Comparison of ENCODE assay signal across 11 cellular contexts in genomic region chr10:116723428-116724281, GRCh38. TPM values are rescaled to one million over a fixed set of nuclear protein-coding genes. Genes with fewer than 3 reads are reported as not detected.
DNase-seq lines count a peak whose midpoint lies in the region; ATAC-seq and TF ChIP-seq lines count a peak whose summit lies in the region.
"Had no signal": no experiment of that assay in that cellular context is flagged by ENCODE, and none has a peak within 500 bp of the region (broad histone marks: within the 10 kb centered on the region; RNA-seq: fewer than 3 reads in every experiment).

No MANE protein-coding gene starts in this region.

- peak overlapping the region in 1 of 11 experiments; percentile 9; a peak in 1 of 22 replicates for H3K9ac ChIP-seq in BLaER1 treated with 17β-estradiol and CSF1 and Interleukin-3, amounts not matched to agents 10 nM and 100 nM
- H3K9ac ChIP-seq in IMR-90 (ENCODE audit: low read depth, low read length) (no peak overlapping the region), mesendoderm (ENCODE audit: low read length) (no peak overlapping the region)

- TF ChIP-seq POLR2A in IMR-90 (IDR thresholded peaks at IDR 0.05; ENCODE audit: low read depth, low read length) (no peak), thyroid gland (IDR thresholded peaks at IDR 0.05) (no peak)

- H3K36me3 ChIP-seq in BLaER1 treated with 17β-estradiol and CSF1 and Interleukin-3, amounts not matched to agents 10 nM and 100 nM: no peaks in the 10 kb centered on the region
- H3K36me3 ChIP-seq in IMR-90 (ENCODE audit: control insufficient read depth, insufficient read depth, low read length) (no peaks in the 10 kb centered on the region), mesendoderm (ENCODE audit: control insufficient read depth, insufficient read depth, low read length) (no peaks in the 10 kb centered on the region), thyroid gland (no peaks in the 10 kb centered on the region)

- H3K4me1 ChIP-seq in BLaER1 treated with 17β-estradiol and CSF1 and Interleukin-3, amounts not matched to agents 10 nM and 100 nM: peaks cover 0 to 30% (median 24%) of the 10 kb centered on the region in 10 experiments; a peak in 15 of 20 replicates
- peaks cover 19% of the 10 kb centered on the region for H3K4me1 ChIP-seq in IMR-90 (ENCODE audit: control insufficient read depth, insufficient read depth, low read length)
- H3K4me1 ChIP-seq in mesendoderm (ENCODE audit: control insufficient read depth, low read depth, low read length): no peaks in the 10 kb centered on the region
- peaks cover 5 to 25% of the 10 kb centered on the region in 2 donors for H3K4me1 ChIP-seq in thyroid gland

- no peak overlapping the region for H2BK20ac ChIP-seq in IMR-90 (ENCODE audit: low read depth, low read length)

- H4K20me1 ChIP-seq in BLaER1 treated with 17β-estradiol and CSF1 and Interleukin-3, amounts not matched to agents 10 nM and 100 nM: peaks cover 0 to 17% (median 0%) of the 10 kb centered on the region in 11 experiments; a peak in 2 of 22 replicates
- no peaks in the 10 kb centered on the region; the same call in 1 of the 2 replicates for H4K20me1 ChIP-seq in IMR-90 (ENCODE audit: insufficient read depth, low read length)

- no peak overlapping the region for H3K4me3 ChIP-seq in BLaER1 treated with 17β-estradiol and CSF1 and Interleukin-3, amounts not matched to agents 10 nM and 100 nM
- H3K4me3 ChIP-seq in IMR-90 (ENCODE audit: insufficient read depth, low read depth, low read length): no peak overlapping the region
- H3K4me3 ChIP-seq in mesendoderm (ENCODE audit: low read length): no peak overlapping the region
- H3K4me3 ChIP-seq in thyroid gland (replicated peaks in 1 of 3): no peak overlapping the region

- BruUV-seq in IMR-90 (replicated peaks; lab: Mats Ljungman, UMichigan): no TSS peak

- H2BK120ac ChIP-seq in IMR-90 (ENCODE audit: low read depth, low read length) (no peak overlapping the region), mesendoderm (ENCODE audit: low read depth, low read length) (no peak overlapping the region)

- H3K56ac ChIP-seq in IMR-90 (ENCODE audit: extremely low read depth, insufficient read depth, low read length): no peak overlapping the region
- H3K56ac ChIP-seq in mesendoderm (ENCODE audit: low read length): no peak overlapping the region

- ATAC-seq in IMR-90 (ENCODE audit: low read depth) (no peak), HG03460 (IDR thresholded peaks at IDR 0.05; ENCODE audit: unreplicated experiment) (no peak), GM21515 (IDR thresholded peaks at IDR 0.05; ENCODE audit: unreplicated experiment) (no peak)
- peak; percentile 95 for ATAC-seq in activated CD8-positive, alpha-beta T cell treated with anti-CD3 and anti-CD28 coated beads, Interleukin-2, amount 10 ng/mL, durations not matched to agents 7 days and 5 days
- ATAC-seq: stimulated activated naive B cell treated with anti-CD40 and anti-IgM and Interleukin-4, amounts not matched to agents 10 μg/mL and 1 μg/mL and 100 μg/mL, for 72 hours had no signal

- no peaks in the 10 kb centered on the region for H3K79me2 ChIP-seq in mesendoderm (ENCODE audit: control insufficient read depth, insufficient read depth, low read length)

- intact Hi-C loops in IMR-90 (cut with micrococcal nuclease): no loop called here
- intact Hi-C loops in thyroid gland (cut with DNase I): no loop called here

- H3K4me1 Mint-ChIP-seq in activated CD8-positive, alpha-beta T cell treated with anti-CD3 and anti-CD28 coated beads, Interleukin-2, amount 10 ng/mL, durations not matched to agents 7 days and 5 days (ENCODE audit: low read depth): peaks cover 28% of the 10 kb centered on the region
- H3K4me1 Mint-ChIP-seq: stimulated activated naive B cell treated with anti-CD40 and anti-IgM and Interleukin-4, amounts not matched to agents 10 μg/mL and 1 μg/mL and 100 μg/mL, for 72 hours had no signal

- POLR2A ChIA-PET in IMR-90 (lab: Charles Lee; ENCODE audit: unreplicated experiment): interaction anchor here (0.6 kb wide), 1 partner anchor 11 kb away, joined by 5 read pairs; no protein-coding TSS in a partner anchor
- POLR2A ChIA-PET in activated CD8-positive, alpha-beta T cell treated with anti-CD3 and anti-CD28 coated beads, Interleukin-2, amount 10 ng/mL, durations not matched to agents 7 days and 5 days (lab: Charles Lee): no interaction called here

- H3K27ac Mint-ChIP-seq in activated CD8-positive, alpha-beta T cell treated with anti-CD3 and anti-CD28 coated beads, Interleukin-2, amount 10 ng/mL, durations not matched to agents 7 days and 5 days: peak overlapping the region; percentile 35
- H3K27ac Mint-ChIP-seq: stimulated activated naive B cell treated with anti-CD40 and anti-IgM and Interleukin-4, amounts not matched to agents 10 μg/mL and 1 μg/mL and 100 μg/mL, for 72 hours had no signal

- H3K27ac ChIP-seq in BLaER1 treated with 17β-estradiol and CSF1 and Interleukin-3, amounts not matched to agents 10 nM and 100 nM: no peak overlapping the region
- H3K27ac ChIP-seq in IMR-90 (ENCODE audit: insufficient read depth, low read length) (no peak overlapping the region), mesendoderm (ENCODE audit: low read depth, low read length) (no peak overlapping the region), thyroid gland (no peak overlapping the region)
- H3K27ac ChIP-seq: C4-2B had no signal

- WGBS in IMR-90 (ENCODE audit: extremely low coverage in 2 of 2, insufficient read length in 1 of 2), 2 experiments: 98% methylated on average over 6 of the region's 15 CpGs; no CpG with 5 or more reads in 1 of the 2 experiments
- no CpG with 5 or more reads among the region's 15 CpGs for WGBS in mesendoderm (ENCODE audit: extremely low coverage, insufficient coverage, low lambda C conversion rate)
- 93 to 95% methylated on average over 10 to 14 of the region's 15 CpGs for WGBS in thyroid gland, 2 donors

- dilution Hi-C loops in IMR-90 (cut with HindIII; ENCODE audit: low sequenced_read_pairs, unreplicated experiment): no loop called here

- no peak overlapping the region for H3K14ac ChIP-seq in IMR-90 (replicated peaks; ENCODE audit: low read depth, low read length)

- no peak for TF ChIP-seq RAD21 in IMR-90 (IDR thresholded peaks at IDR 0.05; ENCODE audit: low read length)

- H3K9me3 Mint-ChIP-seq in activated CD8-positive, alpha-beta T cell treated with anti-CD3 and anti-CD28 coated beads, Interleukin-2, amount 10 ng/mL, durations not matched to agents 7 days and 5 days (ENCODE audit: insufficient read depth): no peaks in the 10 kb centered on the region

- H4K5ac ChIP-seq in IMR-90 (ENCODE audit: low read depth, low read length) (no peak overlapping the region), mesendoderm (ENCODE audit: low read length) (no peak overlapping the region)

- H4K8ac ChIP-seq in IMR-90 (ENCODE audit: low read depth in 2 of 2, low read length in 2 of 2) (no peak overlapping the region), mesendoderm (ENCODE audit: low read depth, low read length) (no peak overlapping the region)

- H3K79me1 ChIP-seq in IMR-90 (ENCODE audit: low read depth in 1 of 2, low read length in 2 of 2) (peaks cover 27 to 54% of the 10 kb centered on the region in 2 experiments), mesendoderm (ENCODE audit: low read length) (no peaks in the 10 kb centered on the region)

- peak overlapping the region in 9 of 11 experiments; percentile 33 to 82 (median 67); a peak in 17 of 22 replicates for H3K4me2 ChIP-seq in BLaER1 treated with 17β-estradiol and CSF1 and Interleukin-3, amounts not matched to agents 10 nM and 100 nM
- H3K4me2 ChIP-seq in IMR-90 (ENCODE audit: low read depth, low read length) (no peak overlapping the region), mesendoderm (ENCODE audit: low read length) (no peak overlapping the region)

- H2AFZ ChIP-seq in IMR-90 (replicated peaks; ENCODE audit: low read length, poor library complexity): no peak overlapping the region

- no peak overlapping the region for H2BK5ac ChIP-seq in IMR-90 (ENCODE audit: low read depth, low read length, poor library complexity, severe bottlenecking)
- H2BK5ac ChIP-seq in mesendoderm (ENCODE audit: low read length): no peak overlapping the region

- H3K9me1 ChIP-seq in IMR-90 (ENCODE audit: insufficient read depth, low read length): peaks cover 6% of the 10 kb centered on the region

- H3K18ac ChIP-seq in IMR-90 (ENCODE audit: low read depth, low read length) (no peak overlapping the region), mesendoderm (ENCODE audit: low read length) (no peak overlapping the region)

- H3K4me3 Mint-ChIP-seq in activated CD8-positive, alpha-beta T cell treated with anti-CD3 and anti-CD28 coated beads, Interleukin-2, amount 10 ng/mL, durations not matched to agents 7 days and 5 days: peak overlapping the region; percentile 31
- H3K4me3 Mint-ChIP-seq: stimulated activated naive B cell treated with anti-CD40 and anti-IgM and Interleukin-4, amounts not matched to agents 10 μg/mL and 1 μg/mL and 100 μg/mL, for 72 hours had no signal

- CTCF ChIA-PET in IMR-90 (lab: Yijun Ruan, JAX): interaction anchor here (0.8 to 2.2 kb wide), 3 partner anchors 14 to 65 kb away, joined by 4 to 6 read pairs (median 5); no protein-coding TSS in a partner anchor
- CTCF ChIA-PET in activated CD8-positive, alpha-beta T cell treated with anti-CD3 and anti-CD28 coated beads, Interleukin-2, amount 10 ng/mL, durations not matched to agents 7 days and 5 days (lab: Charles Lee): interaction anchor here (1.2 to 1.5 kb wide), 2 partner anchors 64 to 66 kb away, joined by 3 to 5 read pairs; no protein-coding TSS in a partner anchor

- H2AK9ac ChIP-seq in IMR-90 (replicated peaks; ENCODE audit: low read depth, low read length, poor library complexity): peak overlapping the region; percentile 15

- H2BK15ac ChIP-seq in IMR-90 (ENCODE audit: low read depth, low read length) (no peak overlapping the region), mesendoderm (replicated peaks; ENCODE audit: low read depth) (no peak overlapping the region)

- H4K91ac ChIP-seq in IMR-90 (ENCODE audit: insufficient read depth, low read depth, low read length): no peak overlapping the region

- DNase-seq in IMR-90 (no peak), mesendoderm (no peak), thyroid gland (no peak)
- DNase-seq in activated CD8-positive, alpha-beta T cell treated with anti-CD3 and anti-CD28 coated beads, Interleukin-2, amount 10 ng/mL, durations not matched to agents 7 days and 5 days: peak; percentile 82
- DNase-seq in effector CD4-positive, alpha-beta T cell: peak; percentile 17
- DNase-seq: NCI-H1930; stimulated activated naive B cell treated with anti-CD40 and anti-IgM and Interleukin-4, amounts not matched to agents 10 μg/mL and 1 μg/mL and 100 μg/mL, for 72 hours had no signal

- in situ Hi-C loops in IMR-90 (cut with MboI; ENCODE audit: low sequenced_read_pairs): no loop called here

- no peaks in the 10 kb centered on the region for H3K9me3 ChIP-seq in BLaER1 treated with 17β-estradiol and CSF1 and Interleukin-3, amounts not matched to agents 10 nM and 100 nM (replicated peaks in 1 of 11)
- H3K9me3 ChIP-seq in IMR-90 (ENCODE audit: control insufficient read depth, insufficient read depth, low read length) (no peaks in the 10 kb centered on the region), thyroid gland (no peaks in the 10 kb centered on the region)

- no peak for TF ChIP-seq CTCF in IMR-90 (conservative IDR thresholded peaks at IDR 0.05; ENCODE audit: low read depth, low read length)
- TF ChIP-seq CTCF in thyroid gland (IDR thresholded peaks at IDR 0.05): no peak

- no peaks in the 10 kb centered on the region for H3K36me3 Mint-ChIP-seq in activated CD8-positive, alpha-beta T cell treated with anti-CD3 and anti-CD28 coated beads, Interleukin-2, amount 10 ng/mL, durations not matched to agents 7 days and 5 days (ENCODE audit: low read depth)
- H3K36me3 Mint-ChIP-seq: stimulated activated naive B cell treated with anti-CD40 and anti-IgM and Interleukin-4, amounts not matched to agents 10 μg/mL and 1 μg/mL and 100 μg/mL, for 72 hours had no signal

- H3K23ac ChIP-seq in IMR-90 (ENCODE audit: low read depth, low read length) (no peak overlapping the region), mesendoderm (ENCODE audit: low read length) (no peak overlapping the region)

- H3K27me3 Mint-ChIP-seq in activated CD8-positive, alpha-beta T cell treated with anti-CD3 and anti-CD28 coated beads, Interleukin-2, amount 10 ng/mL, durations not matched to agents 7 days and 5 days (ENCODE audit: low read depth): peaks cover 58% of the 10 kb centered on the region

- peaks cover 0 to 19% (median 6%) of the 10 kb centered on the region in 11 experiments; a peak in 12 of 22 replicates for H3K27me3 ChIP-seq in BLaER1 treated with 17β-estradiol and CSF1 and Interleukin-3, amounts not matched to agents 10 nM and 100 nM
- no peaks in the 10 kb centered on the region for H3K27me3 ChIP-seq in IMR-90 (ENCODE audit: control insufficient read depth, insufficient read depth, low read length)
- no peaks in the 10 kb centered on the region for H3K27me3 ChIP-seq in mesendoderm (ENCODE audit: insufficient read depth, low read length, poor library complexity)
- H3K27me3 ChIP-seq in thyroid gland: no peaks in the 10 kb centered on the region

- H2AK5ac ChIP-seq in IMR-90 (ENCODE audit: low read depth, low read length) (no peak overlapping the region), mesendoderm (ENCODE audit: low read length) (no peak overlapping the region)

- H3K4ac ChIP-seq in IMR-90 (ENCODE audit: low read depth, low read length) (no peak overlapping the region), mesendoderm (ENCODE audit: low read depth, low read length) (no peak overlapping the region)

RNA-seq across cellular contexts. Expression of gene HSPA12A, which starts 18.7 kb away (rescaled TPM):
- 16.1 and 18.6 TPM in 2 replicates for total RNA-seq in IMR-90 (2012; rRNA removed)
- 14.6 and 16.7 TPM in 2 replicates for polyA plus RNA-seq in IMR-90 (2012; rRNA removed)
- 6.6 and 6.9 TPM in 2 replicates for polyA plus RNA-seq in IMR-90 (2012; cell fraction: cytosol; rRNA removed)
- 34.4 and 57.2 TPM in 2 replicates for polyA plus RNA-seq in IMR-90 (2012; cell fraction: nucleus; rRNA removed; ENCODE audit: low replicate concordance)
- total RNA-seq in activated CD8-positive, alpha-beta T cell treated with anti-CD3 and anti-CD28 coated beads, Interleukin-2, amount 10 ng/mL, durations not matched to agents 7 days and 5 days: not detected
- polyA plus RNA-seq in mesendoderm (2013, experiment 1 of 2): 4.5 TPM
- 4.4 TPM for polyA plus RNA-seq in mesendoderm (2013, experiment 2 of 2)
- total RNA-seq in thyroid gland: 10 to 100 TPM; 22.6 to 37.3 (median 34.6) TPM

Comparison
In these comparisons a context has a peak if more than half of its experiments do, and no peak if none do; other contexts are left out.
1. H3K4me2 ChIP-seq: peak in BLaER1 treated with 17β-estradiol and CSF1 and Interleukin-3, amounts not matched to agents 10 nM and 100 nM (9 of 11); none in IMR-90 (single experiment) and mesendoderm (single experiment).
2. DNase-seq: peak in activated CD8-positive, alpha-beta T cell treated with anti-CD3 and anti-CD28 coated beads, Interleukin-2, amount 10 ng/mL, durations not matched to agents 7 days and 5 days (single experiment) and effector CD4-positive, alpha-beta T cell (single experiment); none in IMR-90 (single experiment), mesendoderm (single experiment) and thyroid gland (0 of 2).
3. RNA of gene HSPA12A, which starts 18.7 kb away (total RNA-seq): 22.6 to 37.3 TPM in thyroid gland and 16.1 to 18.6 TPM in IMR-90; not detected in activated CD8-positive, alpha-beta T cell treated with anti-CD3 and anti-CD28 coated beads, Interleukin-2, amount 10 ng/mL, durations not matched to agents 7 days and 5 days; every median in the first group is over 10 times any median in the second.